Comparison of ENCODE assay signal across 8 cellular contexts in genomic region chr17:76500745-76501017, GRCh38. TPM values are rescaled to one million over a fixed set of nuclear protein-coding genes. Genes with fewer than 3 reads are reported as not detected.
DNase-seq lines count a peak whose midpoint lies in the region; ATAC-seq and TF ChIP-seq lines count a peak whose summit lies in the region.

No MANE protein-coding gene starts in this region.

- no peaks in the 10 kb centered on the region for H3K36me3 ChIP-seq in DND-41 (ENCODE audit: insufficient read depth, low read length)

- H3K27me3 ChIP-seq in DND-41 (ENCODE audit: insufficient read depth, low read length, poor library complexity), result peaks cover 14% of the 10 kb centered on the region

- H3K27ac ChIP-seq in DND-41 (ENCODE audit: low read length) (no peak overlapping the region), coronary artery (peak overlapping the region; percentile 86 to 92)

- H3K4me3 Mint-ChIP-seq in IgD-negative memory B cell (peak overlapping the region; percentile 94 to 100 (median 99)), natural killer cell (peak overlapping the region; percentile 97)

- ATAC-seq in DND-41 (ENCODE audit: insufficient read depth, low read depth) (no peak), natural killer cell (peak; percentile 2 to 15 (median 14))

- no peaks in the 10 kb centered on the region for H3K79me2 ChIP-seq in DND-41 (ENCODE audit: insufficient read depth, low read length)

- no peak for DNase-seq in DND-41
- no peak for DNase-seq in coronary artery (ENCODE audit: low spot score)
- no peak for DNase-seq in natural killer cell
- DNase-seq in NCI-H2029 treated with DMSO at 0.1 percent for 48 hours (lab: John Stamatoyannopoulos, UW), result no peak
- DNase-seq in dermis blood vessel endothelial cell, result no peak
- no peak for DNase-seq in COLO668 (lab: John Stamatoyannopoulos, UW; ENCODE audit: unreplicated experiment)
- DNase-seq in SIG-M5 (lab: John Stamatoyannopoulos, UW), result no peak

- H4K20me1 ChIP-seq in DND-41 (ENCODE audit: insufficient read depth, low read length), result peaks cover 16% of the 10 kb centered on the region; the same call in 1 of the 2 replicates

- no peaks in the 10 kb centered on the region for H3K9me3 ChIP-seq in DND-41 (ENCODE audit: insufficient read depth, low read length, severe bottlenecking)

- intact Hi-C loops in natural killer cell (cut with micrococcal nuclease), result loop anchor here (1.0 kb wide), 2 partner anchors 7 to 34 kb away; no protein-coding TSS in a partner anchor

- no peaks in the 10 kb centered on the region for H3K27me3 Mint-ChIP-seq in IgD-negative memory B cell
- H3K27me3 Mint-ChIP-seq in natural killer cell (ENCODE audit: low read depth in 2 of 2), result no peaks in the 10 kb centered on the region

- H3K36me3 Mint-ChIP-seq in IgD-negative memory B cell (peaks cover 10% of the 10 kb centered on the region), natural killer cell (no peaks in the 10 kb centered on the region)

- TF ChIP-seq CTCF in DND-41 (IDR thresholded peaks at IDR 0.05; ENCODE audit: borderline replicate concordance, extremely low read depth, low read length, poor library complexity, severe bottlenecking) (no peak), coronary artery (IDR thresholded peaks at IDR 0.05) (no peak), natural killer cell (IDR thresholded peaks at IDR 0.05) (no peak)

- no peak overlapping the region for H2AFZ ChIP-seq in DND-41 (ENCODE audit: low read depth, low read length)

- H3K9me3 Mint-ChIP-seq in IgD-negative memory B cell (no peaks in the 10 kb centered on the region), natural killer cell (no peaks in the 10 kb centered on the region)

- H3K4me3 ChIP-seq in DND-41 (ENCODE audit: low read depth in 1 of 2, low read length in 2 of 2), result no peak overlapping the region
- peak overlapping the region; percentile 83 for H3K4me3 ChIP-seq in coronary artery

- H3K4me1 ChIP-seq in DND-41 (ENCODE audit: insufficient read depth, low read length), result peaks cover 13% of the 10 kb centered on the region

- no peak overlapping the region for H3K9ac ChIP-seq in DND-41 (ENCODE audit: low read depth, low read length)

- peak overlapping the region; percentile 0 to 99 (median 90) for H3K27ac Mint-ChIP-seq in IgD-negative memory B cell
- peak overlapping the region; percentile 96 to 97 for H3K27ac Mint-ChIP-seq in natural killer cell

- H3K4me1 Mint-ChIP-seq in IgD-negative memory B cell (peaks cover 31 to 47% (median 34%) of the 10 kb centered on the region in 3 donors), natural killer cell (peaks cover 53 to 64% of the 10 kb centered on the region in 2 donors)

- peak overlapping the region; percentile 70; the same call in 1 of the 2 replicates for H3K4me2 ChIP-seq in DND-41 (ENCODE audit: insufficient read depth, low read length)

RNA-seq across cellular contexts. Expression of gene RHBDF2, which starts 0.5 kb away (rescaled TPM):
- polyA plus RNA-seq in IgD-negative memory B cell, result 160 TPM
- total RNA-seq in natural killer cell (100 to 1,000 TPM; 194 to 233 (median 202) TPM), dermis blood vessel endothelial cell (34.5 and 35.5 TPM in 2 replicates)

RNA-seq across cellular contexts. Expression of gene AANAT, which starts 33.3 kb away (rescaled TPM):
- 1.1 TPM for polyA plus RNA-seq in IgD-negative memory B cell
- total RNA-seq in natural killer cell (under 1 TPM in 2 of 3 donors, not detected in 1; 0.28 to 0.50 TPM), dermis blood vessel endothelial cell (not detected in 2 replicates)

RNA-seq across cellular contexts. Expression of gene CYGB, which starts 36.8 kb away (rescaled TPM):
- polyA plus RNA-seq in IgD-negative memory B cell, result 2.1 TPM
- under 1 TPM; 0.12 to 0.33 (median 0.16) TPM for total RNA-seq in natural killer cell
- 1.6 and 4.4 TPM in 2 replicates for total RNA-seq in dermis blood vessel endothelial cell

RNA-seq across cellular contexts. Expression of gene PRCD, which starts 39.2 kb away (rescaled TPM):
- polyA plus RNA-seq in IgD-negative memory B cell, result 24.4 TPM
- total RNA-seq in natural killer cell (1 to 10 TPM in 1 of 3 donors, under 1 TPM in 2; 0.77 to 1.1 (median 0.82) TPM), dermis blood vessel endothelial cell (0.19 and 0.68 TPM in 2 replicates)

RNA-seq across cellular contexts. Expression of gene UBE2O, which starts 47.7 kb away (rescaled TPM):
- 13.8 TPM for polyA plus RNA-seq in IgD-negative memory B cell
- total RNA-seq in natural killer cell (10 to 100 TPM; 34.9 to 40.2 (median 37.7) TPM), dermis blood vessel endothelial cell (20.9 and 27.8 TPM in 2 replicates)
